13 cellular contexts compared by ENCODE assay signal in genomic region chr1:235567812-235568444, GRCh38.
A peak's percentile ranks its signal among the peaks of the same experiment; 100 is the strongest.
DNase-seq lines count a peak whose midpoint lies in the region; ATAC-seq, FAIRE-seq and TF ChIP-seq lines count a peak whose summit lies in the region.
"Had no signal": no experiment of that assay in that cellular context is flagged by ENCODE, and none has a peak within 500 bp of the region (broad histone marks: within the 10 kb centered on the region; RNA-seq: fewer than 3 reads in every experiment).

No MANE protein-coding gene starts in this region.

- peak overlapping the region in 9 of 11 experiments; percentile 27 to 75 (median 57); a peak in 16 of 22 replicates for H3K27ac ChIP-seq in BLaER1 treated with 17β-estradiol and CSF1 and Interleukin-3, amounts not matched to agents 10 nM and 100 nM
- H3K27ac ChIP-seq in kidney (ENCODE audit: low read depth in 2 of 2, low read length in 2 of 2) = no peak overlapping the region
- H3K27ac ChIP-seq: pancreas had no signal

- H3K27me3 ChIP-seq in BLaER1 treated with 17β-estradiol and CSF1 and Interleukin-3, amounts not matched to agents 10 nM and 100 nM = no peaks in the 10 kb centered on the region
- H3K27me3 ChIP-seq: pancreas had no signal

- peak overlapping the region in 6 of 11 experiments; percentile 6 to 40 (median 28); a peak in 7 of 22 replicates for H3K9ac ChIP-seq in BLaER1 treated with 17β-estradiol and CSF1 and Interleukin-3, amounts not matched to agents 10 nM and 100 nM
- H3K9ac ChIP-seq in kidney (ENCODE audit: low read length in 2 of 2) = no peak overlapping the region

- peak overlapping the region; percentile 59 to 91 (median 80) for H3K4me2 ChIP-seq in BLaER1 treated with 17β-estradiol and CSF1 and Interleukin-3, amounts not matched to agents 10 nM and 100 nM

- H3K4me1 ChIP-seq in BLaER1 treated with 17β-estradiol and CSF1 and Interleukin-3, amounts not matched to agents 10 nM and 100 nM = peaks cover 14 to 34% (median 20%) of the 10 kb centered on the region in 10 experiments
- H3K4me1 ChIP-seq in kidney (ENCODE audit: control insufficient read depth in 1 of 2, insufficient read depth in 1 of 2, low read depth in 1 of 2, low read length in 2 of 2) = no peaks in the 10 kb centered on the region
- H3K4me1 ChIP-seq: pancreas had no signal

- ATAC-seq in GM19395 (IDR thresholded peaks at IDR 0.05; ENCODE audit: unreplicated experiment) (peak; percentile 53), left cardiac atrium (no peak)
- ATAC-seq: pancreas had no signal

- H3K4me3 ChIP-seq in BLaER1 treated with 17β-estradiol and CSF1 and Interleukin-3, amounts not matched to agents 10 nM and 100 nM = peak overlapping the region in 4 of 10 experiments; percentile 6 to 58 (median 29); a peak in 6 of 20 replicates
- H3K4me3 ChIP-seq in choroid plexus epithelial cell (ENCODE audit: low read depth, low read length) = no peak overlapping the region
- no peak overlapping the region for H3K4me3 ChIP-seq in kidney (ENCODE audit: low read length in 2 of 2)
- H3K4me3 ChIP-seq: pancreas had no signal

- no peaks in the 10 kb centered on the region for H4K20me1 ChIP-seq in BLaER1 treated with 17β-estradiol and CSF1 and Interleukin-3, amounts not matched to agents 10 nM and 100 nM

- no peaks in the 10 kb centered on the region for H3K36me3 ChIP-seq in BLaER1 treated with 17β-estradiol and CSF1 and Interleukin-3, amounts not matched to agents 10 nM and 100 nM
- H3K36me3 ChIP-seq in kidney (ENCODE audit: control insufficient read depth in 1 of 2, insufficient read depth in 2 of 2, low read length in 2 of 2) = no peaks in the 10 kb centered on the region
- H3K36me3 ChIP-seq: pancreas had no signal

- TF ChIP-seq CTCF in choroid plexus epithelial cell (conservative IDR thresholded peaks at IDR 0.05; ENCODE audit: low read depth, low read length) (no peak), kidney (IDR thresholded peaks at IDR 0.05; ENCODE audit: borderline replicate concordance, extremely low read depth, insufficient read depth) (no peak)

- no peak for FAIRE-seq in kidney (lab: Jason Lieb, UNC)
- FAIRE-seq: pancreas had no signal

- peaks cover 0 to 3% (median 0%) of the 10 kb centered on the region in 11 experiments; a peak in 1 of 22 replicates for H3K9me3 ChIP-seq in BLaER1 treated with 17β-estradiol and CSF1 and Interleukin-3, amounts not matched to agents 10 nM and 100 nM (replicated peaks in 1 of 11)
- no peaks in the 10 kb centered on the region for H3K9me3 ChIP-seq in kidney (ENCODE audit: control insufficient read depth in 1 of 2, low read length in 2 of 2)
- H3K9me3 ChIP-seq: pancreas had no signal

- intact Hi-C loops in kidney (cut with DNase I) (no loop called here), left cardiac atrium (cut with DNase I) (no loop called here)

- DNase-seq in NOMO-1 treated with dmso at 0.1 percent for 144 hours (lab: John Stamatoyannopoulos, UW; ENCODE audit: unreplicated experiment) (peak; percentile 94), choroid plexus epithelial cell (ENCODE audit: low read depth) (peak; percentile 7), HT-29 (ENCODE audit: low spot score) (no peak), kidney (no peak), left cardiac atrium (no peak), DMS79 treated with DMSO at 0.1 percent for 48 hours (lab: John Stamatoyannopoulos, UW) (no peak)
- DNase-seq: DMS79, foreskin fibroblast, NCI-H1417, NCI-H446, pancreas had no signal

Comparison
In these comparisons a context has a peak if more than half of its experiments do, and no peak if none do; other contexts are left out.
1. H3K27ac ChIP-seq: peak in BLaER1 treated with 17β-estradiol and CSF1 and Interleukin-3, amounts not matched to agents 10 nM and 100 nM (9 of 11); none in kidney (0 of 2).
2. H3K9ac ChIP-seq: peak in BLaER1 treated with 17β-estradiol and CSF1 and Interleukin-3, amounts not matched to agents 10 nM and 100 nM (6 of 11); none in kidney (0 of 2).
3. DNase-seq: peak in NOMO-1 treated with dmso at 0.1 percent for 144 hours (single experiment) and choroid plexus epithelial cell (single experiment); none in HT-29 (single experiment), kidney (single experiment), left cardiac atrium (single experiment) and DMS79 treated with DMSO at 0.1 percent for 48 hours (single experiment).